ENCODE assay signal across 1 cellular context in the genomic region with DNA sequence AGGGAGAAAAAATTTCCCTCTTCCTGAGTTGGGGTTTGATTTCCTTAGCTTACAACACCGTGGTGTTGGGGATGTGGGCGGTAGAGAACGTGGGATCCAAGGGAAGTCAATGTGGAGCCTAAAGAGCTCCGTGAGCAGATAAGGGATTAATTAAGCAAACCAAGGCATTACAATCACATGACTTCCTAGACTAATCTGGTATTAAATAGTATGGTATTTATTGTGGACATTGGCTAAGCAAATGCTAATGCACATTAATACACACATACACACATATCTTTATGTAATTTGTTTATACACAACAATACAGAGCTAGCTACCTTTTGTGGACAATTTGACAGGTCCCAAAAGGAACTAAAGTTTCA.
TF ChIP-seq lines count a peak whose summit lies in the region.

No MANE protein-coding gene starts in this region.

TF ChIP-seq in liver, 16 proteins besides CTCF, POLR2A, EP300 and RAD21 (continued from another document):
- TF ChIP-seq, protein P1, sequence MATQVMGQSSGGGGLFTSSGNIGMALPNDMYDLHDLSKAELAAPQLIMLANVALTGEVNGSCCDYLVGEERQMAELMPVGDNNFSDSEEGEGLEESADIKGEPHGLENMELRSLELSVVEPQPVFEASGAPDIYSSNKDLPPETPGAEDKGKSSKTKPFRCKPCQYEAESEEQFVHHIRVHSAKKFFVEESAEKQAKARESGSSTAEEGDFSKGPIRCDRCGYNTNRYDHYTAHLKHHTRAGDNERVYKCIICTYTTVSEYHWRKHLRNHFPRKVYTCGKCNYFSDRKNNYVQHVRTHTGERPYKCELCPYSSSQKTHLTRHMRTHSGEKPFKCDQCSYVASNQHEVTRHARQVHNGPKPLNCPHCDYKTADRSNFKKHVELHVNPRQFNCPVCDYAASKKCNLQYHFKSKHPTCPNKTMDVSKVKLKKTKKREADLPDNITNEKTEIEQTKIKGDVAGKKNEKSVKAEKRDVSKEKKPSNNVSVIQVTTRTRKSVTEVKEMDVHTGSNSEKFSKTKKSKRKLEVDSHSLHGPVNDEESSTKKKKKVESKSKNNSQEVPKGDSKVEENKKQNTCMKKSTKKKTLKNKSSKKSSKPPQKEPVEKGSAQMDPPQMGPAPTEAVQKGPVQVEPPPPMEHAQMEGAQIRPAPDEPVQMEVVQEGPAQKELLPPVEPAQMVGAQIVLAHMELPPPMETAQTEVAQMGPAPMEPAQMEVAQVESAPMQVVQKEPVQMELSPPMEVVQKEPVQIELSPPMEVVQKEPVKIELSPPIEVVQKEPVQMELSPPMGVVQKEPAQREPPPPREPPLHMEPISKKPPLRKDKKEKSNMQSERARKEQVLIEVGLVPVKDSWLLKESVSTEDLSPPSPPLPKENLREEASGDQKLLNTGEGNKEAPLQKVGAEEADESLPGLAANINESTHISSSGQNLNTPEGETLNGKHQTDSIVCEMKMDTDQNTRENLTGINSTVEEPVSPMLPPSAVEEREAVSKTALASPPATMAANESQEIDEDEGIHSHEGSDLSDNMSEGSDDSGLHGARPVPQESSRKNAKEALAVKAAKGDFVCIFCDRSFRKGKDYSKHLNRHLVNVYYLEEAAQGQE (IDR thresholded peaks at IDR 0.05): no peak
